In the genomic region with DNA sequence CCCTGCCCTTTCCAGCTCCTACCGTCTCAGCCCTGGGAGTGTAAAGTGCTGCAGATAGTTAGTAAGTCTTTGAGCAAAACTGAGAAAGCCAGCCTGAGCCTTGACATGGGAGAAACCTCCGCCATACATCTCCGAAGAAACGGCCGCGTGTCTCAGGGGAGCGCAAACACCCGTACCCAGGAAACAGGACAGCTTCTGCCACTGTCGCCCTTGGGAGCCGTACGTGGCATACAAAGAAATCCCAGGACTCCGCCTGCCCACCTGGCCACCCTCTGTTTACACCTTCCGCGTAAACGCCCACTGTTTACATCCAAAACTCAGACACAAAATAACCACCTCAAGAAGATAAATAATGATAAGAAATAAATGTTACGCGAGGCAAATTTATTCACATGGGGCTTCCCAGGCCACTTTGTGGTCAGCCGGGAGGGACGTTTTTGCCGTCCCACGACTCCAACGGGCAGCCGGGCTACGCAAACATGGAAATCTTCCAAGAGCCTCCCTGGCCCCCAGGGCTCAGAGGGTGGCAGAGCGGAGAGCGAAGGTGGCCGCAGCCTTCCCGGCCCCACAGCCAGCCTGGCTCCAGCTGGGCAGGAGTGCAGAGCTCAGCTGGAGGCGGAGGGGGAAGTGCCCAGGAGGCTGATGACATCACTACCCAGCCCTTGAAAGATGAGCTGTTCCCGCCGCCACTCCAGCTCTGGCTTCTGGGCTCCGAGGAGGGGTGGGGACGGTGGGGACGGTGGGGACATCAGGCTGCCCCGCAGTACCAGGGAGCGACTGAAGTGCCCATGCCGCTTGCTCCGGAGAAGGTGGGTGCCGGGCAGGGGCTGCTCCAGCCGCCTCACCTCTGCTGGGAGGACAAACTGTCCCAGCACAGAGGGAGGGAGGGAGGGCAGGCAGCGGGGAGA, we compare ENCODE assay signal across 8 cellular contexts. TPM values are rescaled to one million over a fixed set of nuclear protein-coding genes. Genes with fewer than 3 reads are reported as not detected.
DNase-seq lines count a peak whose midpoint lies in the region; ATAC-seq, FAIRE-seq and TF ChIP-seq lines count a peak whose summit lies in the region.

Gene BDKRB2 (plus strand): TSS at position 689 of the 908 bp plus-strand sequence. CDS start 32,269 bp downstream, outside the sequence.

- no peaks in the 10 kb centered on the region for H3K9me3 ChIP-seq in kidney (ENCODE audit: control insufficient read depth in 1 of 2, low read length in 2 of 2)

- peak within 1 kb of the TSS; percentile 72 to 78 for H3K9ac ChIP-seq in kidney (ENCODE audit: low read length in 2 of 2)

- TF ChIP-seq CTCF in BJ (IDR thresholded peaks at IDR 0.05; ENCODE audit: insufficient read depth, low read depth, low read length) (no peak), cardiac fibroblast (IDR thresholded peaks at IDR 0.05; ENCODE audit: low read depth, low read length) (no peak), kidney (IDR thresholded peaks at IDR 0.05; ENCODE audit: borderline replicate concordance, extremely low read depth, insufficient read depth) (no peak)

- H3K27me3 ChIP-seq in BJ (ENCODE audit: control insufficient read depth, insufficient read depth, low read length) = no peaks in the 10 kb centered on the region

- CTCF ChIA-PET in BJ (lab: Yijun Ruan, JAX) = interaction anchor here (0.7 to 2.3 kb wide), 7 partner anchors 11 to 218 kb away, joined by 3 to 9 read pairs (median 6); no protein-coding TSS in a partner anchor

- H3K4me1 ChIP-seq in kidney (ENCODE audit: control insufficient read depth in 1 of 2, insufficient read depth in 1 of 2, low read depth in 1 of 2, low read length in 2 of 2) = peaks cover 0 to 5% of the 10 kb centered on the region in 2 donors

- peaks cover 3% of the 10 kb centered on the region; the same call in 1 of the 2 replicates for H3K36me3 ChIP-seq in BJ (ENCODE audit: control insufficient read depth, insufficient read depth, low read length)
- no peaks in the 10 kb centered on the region for H3K36me3 ChIP-seq in kidney (ENCODE audit: control insufficient read depth in 1 of 2, insufficient read depth in 2 of 2, low read length in 2 of 2)

- POLR2A ChIA-PET in BJ (lab: Charles Lee) = interaction anchor here (0.5 to 0.7 kb wide), 3 partner anchors 37 to 79 kb away, joined by 4 to 14 read pairs (median 9); no protein-coding TSS in a partner anchor

- ATAC-seq in HG03196 (IDR thresholded peaks at IDR 0.05; ENCODE audit: unreplicated experiment) (no peak), HG02798 (IDR thresholded peaks at IDR 0.05; ENCODE audit: poor library complexity, unreplicated experiment) (no peak)

- DNase-seq in BJ (ENCODE audit: low read depth) (no peak), HPDE6-E6E7 (ENCODE audit: extremely low spot score) (peak; percentile 98), NOMO-1 (lab: John Stamatoyannopoulos, UW; ENCODE audit: unreplicated experiment in 2 of 2) (peak; percentile 50 to 69), cardiac fibroblast (ENCODE audit: low read depth in 2 of 2) (peak; percentile 72 to 74), kidney (peak; percentile 93), smooth muscle cell of the brain vasculature (ENCODE audit: low read depth, low spot score) (peak; percentile 65)

- intact Hi-C loops in kidney (cut with DNase I) = no loop called here

- FAIRE-seq in kidney (lab: Jason Lieb, UNC) = no peak

- H3K27ac ChIP-seq in kidney (ENCODE audit: low read depth in 2 of 2, low read length in 2 of 2) = peak within 1 kb of the TSS; percentile 71 to 77

- H3K4me3 ChIP-seq in BJ (ENCODE audit: low read depth, low read length) (peak within 1 kb of the TSS; percentile 70), cardiac fibroblast (replicated peaks in 1 of 2; ENCODE audit: low read depth in 2 of 2, low read length in 2 of 2) (peak within 1 kb of the TSS; percentile 41 to 58), kidney (ENCODE audit: low read length in 2 of 2) (peak within 1 kb of the TSS; percentile 58 to 73)

RNA-seq across cellular contexts. Expression of gene BDKRB2, which starts in this region (rescaled TPM):
- 21.3 and 26.8 TPM in 2 replicates for polyA plus RNA-seq in BJ (2011; rRNA removed)
- polyA minus RNA-seq in BJ (2011; rRNA and poly(A)+ RNA removed) = 25.8 and 43.4 TPM in 2 replicates
- total RNA-seq in kidney = 16.1 TPM
- polyA plus RNA-seq in kidney (ENCODE audit: insufficient read depth, low read depth, low replicate concordance) = 7.4 TPM
